Comparison of ENCODE assay signal across 9 cellular contexts in the genomic region with DNA sequence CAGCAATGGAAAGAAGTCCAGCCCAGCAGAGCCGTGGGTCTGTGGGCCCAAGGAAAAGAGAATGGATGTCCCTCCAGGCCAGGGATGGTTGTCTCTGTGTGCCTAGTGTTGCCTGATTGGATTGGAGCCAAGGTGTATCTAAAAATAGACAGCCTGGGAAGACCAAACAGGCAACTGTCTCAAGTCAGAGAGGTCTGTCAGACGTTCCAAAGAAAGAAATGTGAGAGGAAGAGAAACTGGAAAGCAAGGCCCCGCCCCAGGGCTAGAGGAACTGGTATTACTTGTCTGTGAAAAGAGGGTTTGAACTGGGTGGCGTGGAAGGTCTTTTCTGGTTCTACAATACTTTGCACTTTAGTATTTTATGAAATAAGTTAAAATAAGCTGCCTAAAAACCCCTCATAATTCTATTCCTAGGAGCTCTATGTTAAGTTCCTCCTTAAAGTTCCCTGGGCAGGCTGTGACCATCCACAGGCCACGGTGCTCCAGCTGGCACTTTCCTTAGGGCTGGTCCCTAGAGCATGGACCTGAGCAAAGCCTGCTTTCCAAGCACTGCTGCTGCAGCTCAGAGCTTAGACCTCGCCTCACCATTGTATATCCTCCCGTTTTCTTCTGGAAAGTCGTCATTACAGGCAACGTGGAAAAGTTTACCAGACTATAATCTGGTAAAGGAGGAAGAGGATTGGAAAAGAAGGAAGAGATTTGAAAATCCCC.
DNase-seq lines count a peak whose midpoint lies in the region; TF ChIP-seq lines count a peak whose summit lies in the region.
"Had no signal": no experiment of that assay in that cellular context is flagged by ENCODE, and none has a peak within 500 bp of the region (broad histone marks: within the 10 kb centered on the region; RNA-seq: fewer than 3 reads in every experiment).

No MANE protein-coding gene starts in this region.

- H3K4me1 Mint-ChIP-seq in H9, result peaks cover 9 to 11% of the 10 kb centered on the region in 2 experiments; a peak in 3 of 4 replicates
- peaks cover 0 to 6% (median 0%) of the 10 kb centered on the region in 4 donors for H3K4me1 Mint-ChIP-seq in CD4-positive, alpha-beta memory T cell

- no peaks in the 10 kb centered on the region for H4K20me1 ChIP-seq in H9 (ENCODE audit: control insufficient read depth, insufficient read depth, insufficient read length)

- no peak overlapping the region for H2BK120ac ChIP-seq in H9 (ENCODE audit: low read depth, low read length, poor library complexity, severe bottlenecking)

- no peaks in the 10 kb centered on the region for H3K79me1 ChIP-seq in H9 (ENCODE audit: insufficient read depth, low read depth, low read length, poor library complexity, severe bottlenecking)

- H3K36me3 ChIP-seq in CD4-positive, alpha-beta memory T cell (ENCODE audit: insufficient read depth, low read length), result no peaks in the 10 kb centered on the region

- H3K36me3 Mint-ChIP-seq in H9 (ENCODE audit: insufficient read depth in 1 of 3, low read depth in 3 of 3), result no peaks in the 10 kb centered on the region
- peaks cover 35 to 56% of the 10 kb centered on the region in 2 donors for H3K36me3 Mint-ChIP-seq in CD4-positive, alpha-beta memory T cell

- TF ChIP-seq CTCF in H9 (conservative IDR thresholded peaks at IDR 0.05), result no peak

- no CpG with 5 or more reads among the region's 9 CpGs for WGBS in H9 (ENCODE audit: extremely low coverage, insufficient read length, low lambda C conversion rate)

- H3T11ph ChIP-seq in H9 (ENCODE audit: low read length), result no peak overlapping the region

- H3K23me2 ChIP-seq in H9 (ENCODE audit: insufficient read length, low read depth, low read length, poor library complexity, severe bottlenecking), result no peaks in the 10 kb centered on the region

- no peaks in the 10 kb centered on the region for H3K9me3 Mint-ChIP-seq in H9
- no peaks in the 10 kb centered on the region for H3K9me3 Mint-ChIP-seq in CD4-positive, alpha-beta memory T cell
- H3K9me3 Mint-ChIP-seq: naive B cell had no signal

- DNase-seq in H9 (no peak), SIG-M5 (lab: John Stamatoyannopoulos, UW) (peak; percentile 47), foreskin melanocyte (peak; percentile 91), putamen (ENCODE audit: low spot score) (peak; percentile 53), erythroblast (lab: John Stamatoyannopoulos, UW) (no peak), NCI-H1417 (lab: John Stamatoyannopoulos, UW) (no peak)
- DNase-seq in CD4-positive, alpha-beta memory T cell, result no peak
- DNase-seq in stimulated activated CD4-positive, alpha-beta T cell treated with anti-CD3 and anti-CD28 coated beads, Interleukin-4, amount 100 ng/mL, for 1 hour, result no peak
- DNase-seq: naive B cell had no signal

- peaks cover 4% of the 10 kb centered on the region; the same call in 1 of the 2 replicates for H3K27me3 Mint-ChIP-seq in H9 (ENCODE audit: low read depth)
- H3K27me3 Mint-ChIP-seq in CD4-positive, alpha-beta memory T cell, result no peaks in the 10 kb centered on the region
- H3K27me3 Mint-ChIP-seq: naive B cell had no signal

- no peaks in the 10 kb centered on the region for H3K79me2 ChIP-seq in H9 (ENCODE audit: insufficient read depth, low read length)

- no peak overlapping the region for H3K27ac ChIP-seq in H9 (ENCODE audit: insufficient read length, low read depth, low read length)
- no peak overlapping the region for H3K27ac ChIP-seq in CD4-positive, alpha-beta memory T cell (ENCODE audit: low read depth, low read length)

- CTCF ChIA-PET in CD4-positive, alpha-beta memory T cell (lab: Charles Lee; ENCODE audit: partially characterized antibody), result interaction anchor here (0.9 kb wide), 1 partner anchor 22 kb away, joined by 3 read pairs; no protein-coding TSS in a partner anchor

- H3K4me3 Mint-ChIP-seq in H9, result no peak overlapping the region
- H3K4me3 Mint-ChIP-seq in CD4-positive, alpha-beta memory T cell, result no peak overlapping the region
- H3K4me3 Mint-ChIP-seq: naive B cell had no signal

- no peak overlapping the region for H3K18ac ChIP-seq in H9 (ENCODE audit: insufficient read length, low read depth, low read length)

- no peak overlapping the region for H2BK15ac ChIP-seq in H9 (ENCODE audit: low read depth, low read length)

- no peak overlapping the region for H3K23ac ChIP-seq in H9 (ENCODE audit: insufficient read length, low read depth, low read length)

- H2AK5ac ChIP-seq in H9 (ENCODE audit: insufficient read length, low read length), result no peak overlapping the region

- H3K56ac ChIP-seq in H9 (ENCODE audit: insufficient read length, low read depth, low read length), result no peak overlapping the region

- H4K8ac ChIP-seq in H9 (replicated peaks; ENCODE audit: insufficient read length, low read depth, low read length), result no peak overlapping the region

- no peak overlapping the region for H3K9ac ChIP-seq in H9 (ENCODE audit: extremely low read depth, insufficient read length, low read length)

- H3K4me1 ChIP-seq in H9 (ENCODE audit: insufficient read depth, low read length), result peaks cover 4% of the 10 kb centered on the region; the same call in 1 of the 2 replicates
- no peaks in the 10 kb centered on the region for H3K4me1 ChIP-seq in CD4-positive, alpha-beta memory T cell (ENCODE audit: insufficient read depth, low read length)

- intact Hi-C loops in CD4-positive, alpha-beta memory T cell (cut with micrococcal nuclease), result no loop called here

- H3K27me3 ChIP-seq in H9 (ENCODE audit: insufficient read depth, low read length), result no peaks in the 10 kb centered on the region
- no peaks in the 10 kb centered on the region for H3K27me3 ChIP-seq in CD4-positive, alpha-beta memory T cell (ENCODE audit: insufficient read depth, low read length)

- no peaks in the 10 kb centered on the region for H3K9me3 ChIP-seq in H9 (ENCODE audit: control insufficient read depth, low read depth, low read length)
- H3K9me3 ChIP-seq in CD4-positive, alpha-beta memory T cell (ENCODE audit: control insufficient read depth in 1 of 2, low read length in 2 of 2), result no peaks in the 10 kb centered on the region

- TF ChIP-seq POLR2A in erythroblast (IDR thresholded peaks at IDR 0.05; ENCODE audit: low read length), result no peak

- no peak overlapping the region for H3K4me2 ChIP-seq in H9 (ENCODE audit: insufficient read depth, insufficient read length, low read length)

- no peak overlapping the region for H2AFZ ChIP-seq in H9 (ENCODE audit: low read length)

- H3K14ac ChIP-seq in H9 (ENCODE audit: insufficient read depth, low read length), result 0 out of 2 replicates have a peak overlapping the region, but pooled peaks have one; percentile 14

- peak overlapping the region in 1 of 3 experiments; percentile 54; a peak in 2 of 7 replicates for H3K27ac Mint-ChIP-seq in H9
- H3K27ac Mint-ChIP-seq in CD4-positive, alpha-beta memory T cell, result no peak overlapping the region

- H4K5ac ChIP-seq in H9 (ENCODE audit: insufficient read length, low read depth, low read length), result no peak overlapping the region

- H3K4ac ChIP-seq in H9 (ENCODE audit: low read depth, low read length), result no peak overlapping the region

- POLR2A ChIA-PET in CD4-positive, alpha-beta memory T cell (lab: Charles Lee; ENCODE audit: partially characterized antibody), result interaction anchor here (0.6 kb wide), 1 partner anchor 22 kb away, joined by 3 read pairs; no protein-coding TSS in a partner anchor

- no peak overlapping the region for H3K4me3 ChIP-seq in CD4-positive, alpha-beta memory T cell (ENCODE audit: low read length in 2 of 2)

- no peak overlapping the region for H2BK12ac ChIP-seq in H9 (ENCODE audit: insufficient read length, low read depth, low read length)

- no peak overlapping the region for H2BK5ac ChIP-seq in H9 (ENCODE audit: insufficient read length, low read length)

- no peak overlapping the region for H2BK20ac ChIP-seq in H9 (ENCODE audit: low read depth, low read length, poor library complexity, severe bottlenecking)

- H4K91ac ChIP-seq in H9 (ENCODE audit: insufficient read length, low read depth, low read length), result no peak overlapping the region

Comparison
In these comparisons a context has a peak if more than half of its experiments do, and no peak if none do; other contexts are left out.
1. DNase-seq: peak in SIG-M5 (single experiment), foreskin melanocyte (single experiment) and putamen (single experiment); none in H9 (single experiment), erythroblast (0 of 2), CD4-positive, alpha-beta memory T cell (0 of 5), NCI-H1417 (0 of 3) and stimulated activated CD4-positive, alpha-beta T cell treated with anti-CD3 and anti-CD28 coated beads, Interleukin-4, amount 100 ng/mL, for 1 hour (single experiment).